8 cellular contexts compared by ENCODE assay signal in genomic region chr11:19553683-19554333, GRCh38.
A peak's percentile ranks its signal among the peaks of the same experiment; 100 is the strongest.
DNase-seq lines count a peak whose midpoint lies in the region; ATAC-seq and TF ChIP-seq lines count a peak whose summit lies in the region.

No MANE protein-coding gene starts in this region.

- CTCF ChIA-PET in Caco-2 (lab: Charles Lee) = interaction anchor here (1.8 to 2.2 kb wide), 3 partner anchors 60 to 227 kb away, joined by 11 to 14 read pairs (median 14); no protein-coding TSS in a partner anchor

- H3K4me3 Mint-ChIP-seq in Caco-2 (ENCODE audit: unreplicated experiment) = no peak overlapping the region

- TF ChIP-seq POLR2A in adrenal gland (IDR thresholded peaks at IDR 0.05) = no peak
- TF ChIP-seq POLR2A in sigmoid colon (IDR thresholded peaks at IDR 0.05) = no peak

- H3K27ac ChIP-seq in adrenal gland = no peak overlapping the region
- no peak overlapping the region for H3K27ac ChIP-seq in right cardiac atrium (ENCODE audit: low read length)
- H3K27ac ChIP-seq in sigmoid colon = no peak overlapping the region

- no peaks in the 10 kb centered on the region for H3K36me3 Mint-ChIP-seq in Caco-2 (ENCODE audit: insufficient read depth, unreplicated experiment)

- no peaks in the 10 kb centered on the region for H3K27me3 ChIP-seq in Caco-2 (replicated peaks; ENCODE audit: control insufficient read depth, insufficient read depth, low read length)
- H3K27me3 ChIP-seq in adrenal gland = no peaks in the 10 kb centered on the region
- H3K27me3 ChIP-seq in right cardiac atrium (ENCODE audit: control insufficient read depth, insufficient read depth) = no peaks in the 10 kb centered on the region
- no peaks in the 10 kb centered on the region for H3K27me3 ChIP-seq in sigmoid colon

- H3K4me3 ChIP-seq in Caco-2 (ENCODE audit: low read depth, low read length) (no peak overlapping the region), adrenal gland (no peak overlapping the region), right cardiac atrium (ENCODE audit: low read length) (no peak overlapping the region), sigmoid colon (no peak overlapping the region)

- DNase-seq in Caco-2 (peak; percentile 73 to 80), NCI-H1048 (lab: John Stamatoyannopoulos, UW) (peak; percentile 57), SW480 (ENCODE audit: low spot score) (peak; percentile 73), adrenal gland (peak; percentile 76 to 92 (median 84)), right cardiac atrium (peak; percentile 83 to 93 (median 90)), sigmoid colon (peak; percentile 88), GF-D8 (lab: John Stamatoyannopoulos, UW) (no peak)

- H3K27ac Mint-ChIP-seq in Caco-2 (ENCODE audit: unreplicated experiment) = no peak overlapping the region

- no TSS peak for BruUV-seq in Caco-2 (replicated peaks; lab: Mats Ljungman, UMichigan)

- H3K27me3 Mint-ChIP-seq in Caco-2 (ENCODE audit: insufficient read depth, unreplicated experiment) = no peaks in the 10 kb centered on the region

- H3K4me1 Mint-ChIP-seq in Caco-2 (ENCODE audit: low read depth, unreplicated experiment) = peaks cover 8% of the 10 kb centered on the region

- no peaks in the 10 kb centered on the region for H3K9me3 Mint-ChIP-seq in Caco-2 (ENCODE audit: unreplicated experiment)

- no peaks in the 10 kb centered on the region for H3K36me3 ChIP-seq in Caco-2 (ENCODE audit: control insufficient read depth, insufficient read depth, low read length)
- no peaks in the 10 kb centered on the region for H3K36me3 ChIP-seq in adrenal gland (replicated peaks in 1 of 2)
- H3K36me3 ChIP-seq in sigmoid colon = no peaks in the 10 kb centered on the region

- intact Hi-C loops in Caco-2 (cut with micrococcal nuclease; ENCODE audit: unreplicated experiment) (loop anchor here (1.0 to 10.0 kb wide), 6 partner anchors 47 to 389 kb away; no protein-coding TSS in a partner anchor), adrenal gland (cut with DNase I) (loop anchor here (2.0 to 10.0 kb wide), 5 partner anchors 242 to 482 kb away; no protein-coding TSS in a partner anchor), right cardiac atrium (cut with DNase I) (loop anchor here (2.0 to 10.0 kb wide), 9 partner anchors 242 to 483 kb away; no protein-coding TSS in a partner anchor), sigmoid colon (cut with DNase I) (loop anchor here (1.0 to 10.0 kb wide), 4 partner anchors 243 to 801 kb away; no protein-coding TSS in a partner anchor)

- TF ChIP-seq EP300 in sigmoid colon (IDR thresholded peaks at IDR 0.05) = no peak

- WGBS in adrenal gland, 4 donors = 34 to 45% (median 37%) methylated on average over 7 to 8 of the region's 8 CpGs
- 39% methylated on average over 8 of the region's 8 CpGs for WGBS in right cardiac atrium
- 39 to 42% methylated on average over 8 of the region's 8 CpGs for WGBS in sigmoid colon, 2 donors

- H3K4me1 ChIP-seq in Caco-2 = peaks cover 13% of the 10 kb centered on the region
- H3K4me1 ChIP-seq in adrenal gland (replicated peaks in 1 of 2) = no peaks in the 10 kb centered on the region
- H3K4me1 ChIP-seq in right cardiac atrium (ENCODE audit: control insufficient read depth, insufficient read depth, low read length) = no peaks in the 10 kb centered on the region
- peaks cover 0 to 11% (median 4%) of the 10 kb centered on the region in 4 donors for H3K4me1 ChIP-seq in sigmoid colon

- peak; percentile 61 for ATAC-seq in GM21737 (IDR thresholded peaks at IDR 0.05; ENCODE audit: unreplicated experiment)
- peak; percentile 73 to 79 for ATAC-seq in right cardiac atrium

- POLR2A ChIA-PET in Caco-2 (lab: Charles Lee) = no interaction called here

- H3K9me3 ChIP-seq in Caco-2 (no peaks in the 10 kb centered on the region), adrenal gland (replicated peaks in 1 of 3) (no peaks in the 10 kb centered on the region), right cardiac atrium (ENCODE audit: control insufficient read depth, low read length) (no peaks in the 10 kb centered on the region), sigmoid colon (no peaks in the 10 kb centered on the region)

- TF ChIP-seq CTCF in Caco-2 (IDR thresholded peaks at IDR 0.05; ENCODE audit: insufficient read depth in 1 of 2, low read depth in 1 of 2, low read length in 1 of 2, severe bottlenecking in 1 of 2, unreplicated experiment in 1 of 2) (peak; percentile 85 to 89), adrenal gland (IDR thresholded peaks at IDR 0.05) (peak; percentile 80 to 93 (median 88)), sigmoid colon (IDR thresholded peaks at IDR 0.05) (peak; percentile 70 to 87 (median 82))
